Comparison of ENCODE assay signal across 7 cellular contexts in the genomic region with DNA sequence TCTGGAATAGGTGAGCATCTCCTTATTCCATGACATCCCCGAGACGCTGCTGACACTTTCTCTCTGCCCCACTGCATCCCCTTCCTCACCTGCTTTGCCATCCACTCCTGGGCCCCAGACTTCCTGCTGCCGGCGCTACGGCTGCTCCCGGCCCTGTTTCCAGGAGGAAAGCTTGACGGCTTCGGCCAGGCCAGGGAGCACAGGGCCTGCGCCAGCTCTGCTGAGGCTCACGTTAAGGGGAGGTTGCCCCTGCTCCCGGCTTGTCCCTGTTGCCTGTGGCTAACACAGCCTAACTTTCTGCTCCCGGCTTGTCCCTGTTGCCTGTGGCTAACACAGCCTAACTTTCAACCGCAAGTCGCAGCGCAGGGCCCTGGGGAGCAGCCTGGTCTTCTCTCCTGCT.
"Had no signal": no experiment of that assay in that cellular context is flagged by ENCODE, and none has a peak within 500 bp of the region (broad histone marks: within the 10 kb centered on the region; RNA-seq: fewer than 3 reads in every experiment).

No MANE protein-coding gene starts in this region.

- H3K4me3 ChIP-seq: GM23338 had no signal

- H3K4me3 Mint-ChIP-seq: GM23338, H9 had no signal

- H3K4me2 ChIP-seq: GM23338 had no signal

- FAIRE-seq: H1, H54, HTR-8/SVneo had no signal

- ATAC-seq: GM23338 had no signal

- H2AFZ ChIP-seq: GM23338 had no signal

- DNase-seq: H9, HCEC 1CT, IMR-90 had no signal

- H3K27ac Mint-ChIP-seq: GM23338, H9 had no signal
